In the genomic region with DNA sequence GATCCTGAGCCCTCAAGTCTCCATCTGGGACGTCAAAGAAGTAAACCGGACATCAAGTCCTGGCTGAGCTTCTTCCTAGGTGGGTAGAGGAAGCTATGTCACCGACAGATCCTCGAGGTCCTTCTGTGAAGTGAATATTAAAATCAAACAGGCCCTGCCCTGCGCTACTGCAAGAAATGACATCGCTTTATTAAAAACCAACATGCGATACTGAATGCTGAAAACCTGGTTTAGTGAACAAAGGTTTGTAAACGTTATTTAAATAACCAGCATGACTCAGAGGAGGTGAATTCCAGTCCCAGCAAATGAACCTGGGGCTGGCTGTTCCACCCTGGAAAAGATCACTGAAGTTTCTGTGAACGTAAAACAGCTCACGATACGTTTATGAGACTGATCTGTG, we compare ENCODE assay signal across 8 cellular contexts. TPM values are rescaled to one million over a fixed set of nuclear protein-coding genes. Genes with fewer than 3 reads are reported as not detected.
DNase-seq lines count a peak whose midpoint lies in the region; ATAC-seq, FAIRE-seq and TF ChIP-seq lines count a peak whose summit lies in the region.

No MANE protein-coding gene starts in this region.

- H4K5ac ChIP-seq in IMR-90 (ENCODE audit: low read depth, low read length), result no peak overlapping the region

- peaks cover 12% of the 10 kb centered on the region; the same call in 1 of the 2 replicates for H4K20me1 ChIP-seq in IMR-90 (ENCODE audit: insufficient read depth, low read length)

- CTCF ChIA-PET in IMR-90 (lab: Yijun Ruan, JAX), result interaction anchor here (1.1 to 1.3 kb wide), 3 partner anchors 9 to 65 kb away, joined by 3 to 5 read pairs (median 4); no protein-coding TSS in a partner anchor

- H2BK20ac ChIP-seq in IMR-90 (ENCODE audit: low read depth, low read length), result no peak overlapping the region

- H3K79me1 ChIP-seq in IMR-90 (ENCODE audit: low read depth in 1 of 2, low read length in 2 of 2), result peaks cover 24 to 28% of the 10 kb centered on the region in 2 experiments

- H2BK5ac ChIP-seq in IMR-90 (ENCODE audit: low read depth, low read length, poor library complexity, severe bottlenecking), result no peak overlapping the region

- no peak for FAIRE-seq in kidney (lab: Jason Lieb, UNC)

- H3K9me1 ChIP-seq in IMR-90 (ENCODE audit: insufficient read depth, low read length), result 0 out of 2 replicates have a peak, but pooled peaks cover 3% of the 10 kb centered on the region

- H2BK15ac ChIP-seq in IMR-90 (ENCODE audit: low read depth, low read length), result no peak overlapping the region

- H3K4me2 ChIP-seq in IMR-90 (ENCODE audit: low read depth, low read length), result peak overlapping the region; percentile 99

- H2AK5ac ChIP-seq in IMR-90 (ENCODE audit: low read depth, low read length), result no peak overlapping the region

- POLR2A ChIA-PET in IMR-90 (lab: Charles Lee; ENCODE audit: unreplicated experiment), result no interaction called here

- peak overlapping the region; percentile 36; the same call in 1 of the 2 replicates for H3K14ac ChIP-seq in IMR-90 (replicated peaks; ENCODE audit: low read depth, low read length)

- peak overlapping the region; percentile 92 for H2AFZ ChIP-seq in IMR-90 (replicated peaks; ENCODE audit: low read length, poor library complexity)

- no TSS peak for BruUV-seq in IMR-90 (replicated peaks; lab: Mats Ljungman, UMichigan)

- no peak overlapping the region for H3K18ac ChIP-seq in IMR-90 (ENCODE audit: low read depth, low read length)

- in situ Hi-C loops in IMR-90 (cut with MboI; ENCODE audit: low sequenced_read_pairs), result loop anchor here (5.0 kb wide), 1 partner anchor 61 kb away; the partner anchor contains the start of gene FBXO7

- peak overlapping the region; percentile 75 for H2AK9ac ChIP-seq in IMR-90 (replicated peaks; ENCODE audit: low read depth, low read length, poor library complexity)

- H3K4ac ChIP-seq in IMR-90 (ENCODE audit: low read depth, low read length), result peak overlapping the region; percentile 2; the same call in 1 of the 2 replicates

- H2BK120ac ChIP-seq in IMR-90 (ENCODE audit: low read depth, low read length), result no peak overlapping the region

- H3K27me3 ChIP-seq in GM06990 (replicated peaks; ENCODE audit: control insufficient read depth, insufficient read depth, low read length) (no peaks in the 10 kb centered on the region), IMR-90 (ENCODE audit: control insufficient read depth, insufficient read depth, low read length) (no peaks in the 10 kb centered on the region; the same call in 1 of the 2 replicates), adrenal gland (no peaks in the 10 kb centered on the region)

- peak overlapping the region; percentile 54 for H3K56ac ChIP-seq in IMR-90 (ENCODE audit: extremely low read depth, insufficient read depth, low read length)

- H3K9me3 ChIP-seq in IMR-90 (ENCODE audit: control insufficient read depth, insufficient read depth, low read length), result no peaks in the 10 kb centered on the region
- no peaks in the 10 kb centered on the region for H3K9me3 ChIP-seq in adrenal gland (replicated peaks in 1 of 3)
- no peaks in the 10 kb centered on the region for H3K9me3 ChIP-seq in kidney (ENCODE audit: control insufficient read depth in 1 of 2, low read length in 2 of 2)

- no peak for TF ChIP-seq POLR2A in IMR-90 (IDR thresholded peaks at IDR 0.05; ENCODE audit: low read depth, low read length)
- no peak for TF ChIP-seq POLR2A in adrenal gland (IDR thresholded peaks at IDR 0.05)

- H3K9ac ChIP-seq in IMR-90 (ENCODE audit: low read depth, low read length) (peak overlapping the region; percentile 84), kidney (ENCODE audit: low read length in 2 of 2) (peak overlapping the region; percentile 77 to 90)

- dilution Hi-C loops in IMR-90 (cut with HindIII; ENCODE audit: low sequenced_read_pairs, unreplicated experiment), result no loop called here

- H4K91ac ChIP-seq in IMR-90 (ENCODE audit: insufficient read depth, low read depth, low read length), result no peak overlapping the region

- TF ChIP-seq CTCF in GM06990 (IDR thresholded peaks at IDR 0.05; ENCODE audit: insufficient read depth, low read length, poor library complexity, severe bottlenecking) (no peak), IMR-90 (conservative IDR thresholded peaks at IDR 0.05; ENCODE audit: low read depth, low read length) (no peak), adrenal gland (IDR thresholded peaks at IDR 0.05) (no peak), kidney (IDR thresholded peaks at IDR 0.05; ENCODE audit: borderline replicate concordance, extremely low read depth, insufficient read depth) (no peak)

- peak overlapping the region; percentile 45; the same call in 1 of the 2 replicates for H3K23ac ChIP-seq in IMR-90 (ENCODE audit: low read depth, low read length)

- peak; percentile 29 for ATAC-seq in IMR-90 (ENCODE audit: low read depth)
- ATAC-seq in stimulated activated naive CD8-positive, alpha-beta T cell treated with anti-CD3 and anti-CD28 coated beads, Interleukin-15, Interleukin-2, amounts not matched to agents 100 U/mL and 50 U/mL, for 24 hours, result peak; percentile 48
- no peak for ATAC-seq in HG02981 (IDR thresholded peaks at IDR 0.05; ENCODE audit: unreplicated experiment)

- intact Hi-C loops in IMR-90 (cut with micrococcal nuclease) (loop anchor here (5.0 to 10.0 kb wide), 2 partner anchors 393 to 576 kb away; partner anchors contain the start of gene TIMP3), adrenal gland (cut with DNase I) (no loop called here), kidney (cut with DNase I) (no loop called here)

- H3K4me1 ChIP-seq in IMR-90 (ENCODE audit: control insufficient read depth, insufficient read depth, low read length) (peaks cover 2% of the 10 kb centered on the region; the same call in 1 of the 2 replicates), adrenal gland (replicated peaks in 1 of 2) (peaks cover 4 to 24% of the 10 kb centered on the region in 2 donors), kidney (ENCODE audit: control insufficient read depth in 1 of 2, insufficient read depth in 1 of 2, low read depth in 1 of 2, low read length in 2 of 2) (peaks cover 11 to 16% of the 10 kb centered on the region in 2 donors)

- H3K4me3 ChIP-seq in GM06990 (replicated peaks; ENCODE audit: low read depth, low read length) (peak overlapping the region; percentile 93), IMR-90 (ENCODE audit: insufficient read depth, low read depth, low read length) (peak overlapping the region; percentile 78), adrenal gland (peak overlapping the region; percentile 30 to 83 (median 57)), kidney (ENCODE audit: low read length in 2 of 2) (peak overlapping the region; percentile 88 to 98)

- 4% methylated on average over 5 of the region's 11 CpGs; no CpG with 5 or more reads in 1 of the 2 experiments for WGBS in IMR-90 (ENCODE audit: extremely low coverage in 2 of 2, insufficient read length in 1 of 2), 2 experiments
- 1 to 2% (median 2%) methylated on average over 11 of the region's 11 CpGs for WGBS in adrenal gland, 4 donors

- TF ChIP-seq RAD21 in IMR-90 (IDR thresholded peaks at IDR 0.05; ENCODE audit: low read length), result no peak

- peak overlapping the region; percentile 79 to 85; a peak in 2 of 4 replicates for H4K8ac ChIP-seq in IMR-90 (ENCODE audit: low read depth in 2 of 2, low read length in 2 of 2)

- peak overlapping the region; percentile 57 for H3K27ac ChIP-seq in IMR-90 (ENCODE audit: insufficient read depth, low read length)
- peak overlapping the region in 3 of 5 donors; percentile 61 to 84 (median 69) for H3K27ac ChIP-seq in adrenal gland
- peak overlapping the region; percentile 47 to 49 for H3K27ac ChIP-seq in kidney (ENCODE audit: low read depth in 2 of 2, low read length in 2 of 2)

- peaks cover 2% of the 10 kb centered on the region for H3K36me3 ChIP-seq in GM06990 (ENCODE audit: control insufficient read depth, insufficient read depth, low read length)
- H3K36me3 ChIP-seq in IMR-90 (ENCODE audit: control insufficient read depth, insufficient read depth, low read length), result peaks cover 9% of the 10 kb centered on the region
- H3K36me3 ChIP-seq in adrenal gland (replicated peaks in 1 of 2), result peaks cover 0 to 21% of the 10 kb centered on the region in 2 donors
- H3K36me3 ChIP-seq in kidney (ENCODE audit: control insufficient read depth in 1 of 2, insufficient read depth in 2 of 2, low read length in 2 of 2), result peaks cover 11 to 13% of the 10 kb centered on the region in 2 donors

- DNase-seq in GM06990 (ENCODE audit: extremely low read depth, insufficient read length) (no peak), IMR-90 (peak; percentile 40), adrenal gland (no peak), kidney (no peak), HK-2 (ENCODE audit: unreplicated experiment) (no peak), anterior cingulate cortex (lab: John Stamatoyannopoulos, UW) (no peak)
- DNase-seq in stimulated activated naive CD8-positive, alpha-beta T cell treated with anti-CD3 and anti-CD28 coated beads, Interleukin-15, Interleukin-2, amounts not matched to agents 100 U/mL and 50 U/mL, for 24 hours, result no peak

TF ChIP-seq in IMR-90, 13 proteins besides CTCF, POLR2A, EP300 and RAD21 (continues in another document):
- TF ChIP-seq SMC3 (IDR thresholded peaks at IDR 0.05; ENCODE audit: low read depth, low read length), result no peak

RNA-seq across cellular contexts. Expression of gene RTCB, which starts 0.7 kb away (rescaled TPM):
- total RNA-seq in IMR-90 (2012; rRNA removed) (213 and 240 TPM in 2 replicates), adrenal gland (10 to 100 TPM; 54.7 to 82.4 (median 64.1) TPM), kidney (69.7 TPM)
- polyA plus RNA-seq in IMR-90 (2012; rRNA removed) (110 and 115 TPM in 2 replicates), adrenal gland (10 to 100 TPM; 24.7 to 78.8 (median 31.8) TPM), kidney (ENCODE audit: insufficient read depth, low read depth, low replicate concordance) (82.4 TPM)
- 38.5 and 83.1 TPM in 2 replicates for polyA plus RNA-seq in IMR-90 (2012; cell fraction: cytosol; rRNA removed)
- polyA plus RNA-seq in IMR-90 (2012; cell fraction: nucleus; rRNA removed; ENCODE audit: low replicate concordance), result 20.7 and 79.5 TPM in 2 replicates

RNA-seq across cellular contexts. Expression of gene BPIFC, which starts 52.9 kb away (rescaled TPM):
- total RNA-seq in IMR-90 (2012; rRNA removed) (not detected in 2 replicates), adrenal gland (not detected), kidney (not detected)
- polyA plus RNA-seq in IMR-90 (2012; rRNA removed) (not detected in 2 replicates), adrenal gland (not detected), kidney (ENCODE audit: insufficient read depth, low read depth, low replicate concordance) (not detected)
- polyA plus RNA-seq in IMR-90 (2012; cell fraction: cytosol; rRNA removed), result not detected in 2 replicates
- polyA plus RNA-seq in IMR-90 (2012; cell fraction: nucleus; rRNA removed; ENCODE audit: low replicate concordance), result not detected in 2 replicates

RNA-seq across cellular contexts. Expression of gene RFPL3, which starts 53.7 kb away (rescaled TPM):
- total RNA-seq in IMR-90 (2012; rRNA removed) (not detected in 2 replicates), adrenal gland (not detected), kidney (not detected)
- polyA plus RNA-seq in IMR-90 (2012; rRNA removed) (not detected in 2 replicates), adrenal gland (not detected), kidney (ENCODE audit: insufficient read depth, low read depth, low replicate concordance) (not detected)
- polyA plus RNA-seq in IMR-90 (2012; cell fraction: cytosol; rRNA removed), result not detected in 2 replicates
- polyA plus RNA-seq in IMR-90 (2012; cell fraction: nucleus; rRNA removed; ENCODE audit: low replicate concordance), result not detected in 2 replicates
